Comparison of ENCODE assay signal across 22 cellular contexts in genomic region chr1:167994560-167994959, GRCh38.
"Had no signal": no experiment of that assay in that cellular context is flagged by ENCODE, and none has a peak within 500 bp of the region (broad histone marks: within the 10 kb centered on the region; RNA-seq: fewer than 3 reads in every experiment).

No MANE protein-coding gene starts in this region.

- ATAC-seq: PC-3, SK-N-SH treated with all-trans-retinoic acid at 6 μM for 48 hours had no signal

- DNase-seq: Karpas-422, KG1, MG63, NCI-H1092, NCI-H1105 treated with DMSO at 0.1 percent for 48 hours, NCI-H1417 treated with DMSO at 0.1 percent for 48 hours, NCI-H146, NCI-H1694 treated with DMSO at 0.1 percent for 48 hours, NCI-H1930, NCI-H2081, NCI-H2107, NCI-H226, NCI-H446, NCI-H510A, NCI-H524 treated with DMSO at 0.1 percent for 48 hours, NCI-H69, NCI-H774, Peyer's patch, SHP77 treated with DMSO at 0.1 percent for 48 hours, SJCRH30 had no signal
